ENCODE assay signal across 8 cellular contexts in the genomic region with DNA sequence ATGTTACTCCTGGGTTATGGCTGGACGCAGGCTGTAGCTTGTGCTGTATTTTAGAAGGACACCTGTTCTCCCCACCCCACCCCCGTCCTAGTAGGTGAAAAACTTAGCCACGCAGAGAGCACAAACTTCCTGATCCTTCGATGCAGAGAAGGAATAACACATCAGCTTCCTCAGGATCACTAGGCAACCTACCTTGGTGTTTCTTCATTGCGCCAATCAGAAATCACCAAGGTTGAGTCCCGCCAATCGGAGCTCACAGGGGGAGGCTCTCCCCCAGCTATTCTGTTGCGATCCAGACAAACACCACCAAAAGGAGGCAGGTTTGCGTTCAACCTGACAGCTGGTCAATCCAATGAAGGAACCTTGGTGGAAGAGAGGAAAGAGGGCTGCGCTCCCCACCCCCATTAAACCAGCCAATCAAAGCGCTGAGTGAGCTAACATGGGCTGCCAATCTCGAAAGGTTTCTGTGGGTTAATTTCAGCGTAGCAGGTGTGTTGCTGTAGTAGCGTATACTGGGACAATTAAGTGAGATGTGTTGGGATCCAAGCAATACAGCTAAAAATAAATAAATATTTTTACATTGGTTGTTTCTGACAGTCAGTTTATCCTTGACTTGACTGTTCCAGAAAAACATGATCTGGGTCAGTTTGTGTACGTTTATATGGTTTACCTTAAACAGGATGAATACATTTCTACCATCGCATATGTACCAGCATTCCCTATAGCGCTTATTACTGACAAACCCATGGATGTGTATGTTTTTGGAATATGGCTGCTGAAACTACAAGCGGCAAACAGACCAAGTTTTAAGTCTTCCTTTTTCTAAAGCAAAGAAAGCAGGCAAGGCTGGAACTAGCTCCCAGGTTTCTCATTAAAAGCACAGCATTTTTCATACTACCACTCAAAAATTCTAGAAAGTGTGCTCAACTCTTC. TPM values are rescaled to one million over a fixed set of nuclear protein-coding genes. Genes with fewer than 3 reads are reported as not detected.
DNase-seq lines count a peak whose midpoint lies in the region; ATAC-seq and TF ChIP-seq lines count a peak whose summit lies in the region.

A gene (minus strand): TSS at position 160 of the 933 bp plus-strand sequence. CDS start 2,316 bp downstream, outside the sequence.

- H3K36me3 Mint-ChIP-seq in activated naive CD8-positive, alpha-beta T cell treated with anti-CD3 and anti-CD28 coated beads for 36 hours = peaks cover 7% of the 10 kb centered on the region
- H3K36me3 Mint-ChIP-seq in glutamatergic neuron (ENCODE audit: unreplicated experiment) = no peaks in the 10 kb centered on the region

- peak within 1 kb of the TSS; percentile 90 for H2AFZ ChIP-seq in osteoblast (ENCODE audit: low read length)

- H3K4me2 ChIP-seq in osteoblast (ENCODE audit: insufficient read depth, low read length) = peak within 1 kb of the TSS; percentile 81

- H3K27ac ChIP-seq in osteoblast (ENCODE audit: low read depth, low read length) = peak within 1 kb of the TSS; percentile 59
- peak within 1 kb of the TSS; percentile 33 to 48 for H3K27ac ChIP-seq in thoracic aorta

- H3K27me3 Mint-ChIP-seq in activated naive CD8-positive, alpha-beta T cell treated with anti-CD3 and anti-CD28 coated beads for 36 hours = peaks cover 3% of the 10 kb centered on the region
- H3K27me3 Mint-ChIP-seq in glutamatergic neuron (ENCODE audit: unreplicated experiment) = no peaks in the 10 kb centered on the region

- H3K4me1 Mint-ChIP-seq in activated naive CD8-positive, alpha-beta T cell treated with anti-CD3 and anti-CD28 coated beads for 36 hours = peaks cover 21% of the 10 kb centered on the region
- peaks cover 5% of the 10 kb centered on the region for H3K4me1 Mint-ChIP-seq in glutamatergic neuron (ENCODE audit: low read depth, unreplicated experiment)

- H3K9me3 ChIP-seq in osteoblast (ENCODE audit: low read depth, low read length) = no peaks in the 10 kb centered on the region
- H3K9me3 ChIP-seq in thoracic aorta = no peaks in the 10 kb centered on the region

- peak within 1 kb of the TSS; percentile 99 for H3K4me3 Mint-ChIP-seq in activated naive CD8-positive, alpha-beta T cell treated with anti-CD3 and anti-CD28 coated beads for 36 hours
- H3K4me3 Mint-ChIP-seq in glutamatergic neuron (ENCODE audit: unreplicated experiment) = peak within 1 kb of the TSS; percentile 100

- peak within 1 kb of the TSS; percentile 77 for H3K4me3 ChIP-seq in osteoblast (ENCODE audit: insufficient read depth, low read length)
- H3K4me3 ChIP-seq in thoracic aorta = peak within 1 kb of the TSS; percentile 85

- H4K20me1 ChIP-seq in osteoblast (ENCODE audit: insufficient read depth, low read length) = no peaks in the 10 kb centered on the region

- H3K27me3 ChIP-seq in osteoblast (ENCODE audit: insufficient read depth, low read length) (no peaks in the 10 kb centered on the region), thoracic aorta (replicated peaks; ENCODE audit: insufficient read depth) (no peaks in the 10 kb centered on the region)

- H3K79me2 ChIP-seq in osteoblast (ENCODE audit: insufficient read depth, low read length) = peaks cover 14% of the 10 kb centered on the region

- peaks cover 7% of the 10 kb centered on the region for H3K4me1 ChIP-seq in osteoblast (ENCODE audit: insufficient read depth, low read length)
- peaks cover 10 to 20% of the 10 kb centered on the region in 2 donors for H3K4me1 ChIP-seq in thoracic aorta (ENCODE audit: control insufficient read depth in 1 of 2, low read depth in 2 of 2)

- no peak for TF ChIP-seq CTCF in glutamatergic neuron (IDR thresholded peaks at IDR 0.05; ENCODE audit: partially characterized antibody, unreplicated experiment)
- no peak for TF ChIP-seq CTCF in osteoblast (IDR thresholded peaks at IDR 0.05; ENCODE audit: extremely low read depth, low read depth, low read length)
- no peak for TF ChIP-seq CTCF in thoracic aorta (IDR thresholded peaks at IDR 0.05)

- H3K27ac Mint-ChIP-seq in activated naive CD8-positive, alpha-beta T cell treated with anti-CD3 and anti-CD28 coated beads for 36 hours = peak within 1 kb of the TSS; percentile 86
- H3K27ac Mint-ChIP-seq in glutamatergic neuron (ENCODE audit: unreplicated experiment) = peak within 1 kb of the TSS; percentile 98

- ATAC-seq in HG02610 (IDR thresholded peaks at IDR 0.05; ENCODE audit: unreplicated experiment) = peak; percentile 99
- peak; percentile 99 for ATAC-seq in thoracic aorta (ENCODE audit: insufficient number of reproducible peaks, low FRiP score, low read depth)

- peaks cover 23% of the 10 kb centered on the region for H3K36me3 ChIP-seq in osteoblast (ENCODE audit: insufficient read depth, low read length)
- H3K36me3 ChIP-seq in thoracic aorta = peaks cover 8% of the 10 kb centered on the region

- DNase-seq in GM04504 (ENCODE audit: low read depth) = peak; percentile 98
- DNase-seq in NCI-H1092 treated with DMSO at 0.1 percent for 48 hours (lab: John Stamatoyannopoulos, UW) = peak; percentile 100
- DNase-seq in SKM-1 (lab: John Stamatoyannopoulos, UW; ENCODE audit: unreplicated experiment) = peak; percentile 99
- DNase-seq in activated naive CD8-positive, alpha-beta T cell treated with anti-CD3 and anti-CD28 coated beads for 36 hours = peak; percentile 90
- DNase-seq in glutamatergic neuron = peak; percentile 84
- DNase-seq in osteoblast (ENCODE audit: insufficient read length, low spot score, missing footprints) = peak; percentile 85
- peak; percentile 77 for DNase-seq in thoracic aorta (ENCODE audit: low spot score)

- H3K9me3 Mint-ChIP-seq in activated naive CD8-positive, alpha-beta T cell treated with anti-CD3 and anti-CD28 coated beads for 36 hours = no peaks in the 10 kb centered on the region
- no peaks in the 10 kb centered on the region for H3K9me3 Mint-ChIP-seq in glutamatergic neuron (ENCODE audit: unreplicated experiment)

RNA-seq across cellular contexts. Expression of the gene that starts here (rescaled TPM):
- 10 to 100 TPM; 15.2 to 15.8 TPM for total RNA-seq in activated naive CD8-positive, alpha-beta T cell treated with anti-CD3 and anti-CD28 coated beads for 36 hours
- total RNA-seq in glutamatergic neuron (ENCODE audit: unreplicated experiment) (14.5 TPM), osteoblast (17.0 and 18.0 TPM in 2 replicates), thoracic aorta (10 to 100 TPM; 13.7 to 15.6 TPM)

Comparison
In these comparisons a context has a peak if more than half of its experiments do, and no peak if none do; other contexts are left out.
1. Peak in every context shown above with its lines: DNase-seq, ATAC-seq, H3K4me3 ChIP-seq and H3K27ac ChIP-seq.